Comparison of ENCODE assay signal across 2 cellular contexts in the genomic region with DNA sequence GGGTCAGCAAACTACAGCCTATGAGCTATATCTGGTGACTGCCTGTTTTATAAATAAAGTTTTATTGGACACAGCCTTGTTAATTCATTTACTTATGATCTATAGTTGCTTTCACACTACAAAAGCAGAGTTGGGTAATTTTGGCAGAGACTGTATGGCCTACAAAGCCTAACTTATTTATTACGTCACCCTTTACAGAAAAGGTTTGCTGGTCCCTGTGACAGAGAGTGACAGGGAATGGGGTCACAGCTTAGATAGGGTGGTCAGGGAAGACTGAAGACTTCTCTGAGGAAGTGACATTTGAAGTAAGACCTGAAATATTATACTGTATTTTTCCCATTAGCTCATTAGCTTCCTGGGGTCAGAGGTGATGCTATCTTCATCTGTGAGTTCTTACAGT.
A peak's percentile ranks its signal among the peaks of the same experiment; 100 is the strongest.
TF ChIP-seq lines count a peak whose summit lies in the region.

No MANE protein-coding gene starts in this region.

TF ChIP-seq in HepG2, 621 proteins besides CTCF, POLR2A, EP300 and RAD21:
- TF ChIP-seq, protein P1, sequence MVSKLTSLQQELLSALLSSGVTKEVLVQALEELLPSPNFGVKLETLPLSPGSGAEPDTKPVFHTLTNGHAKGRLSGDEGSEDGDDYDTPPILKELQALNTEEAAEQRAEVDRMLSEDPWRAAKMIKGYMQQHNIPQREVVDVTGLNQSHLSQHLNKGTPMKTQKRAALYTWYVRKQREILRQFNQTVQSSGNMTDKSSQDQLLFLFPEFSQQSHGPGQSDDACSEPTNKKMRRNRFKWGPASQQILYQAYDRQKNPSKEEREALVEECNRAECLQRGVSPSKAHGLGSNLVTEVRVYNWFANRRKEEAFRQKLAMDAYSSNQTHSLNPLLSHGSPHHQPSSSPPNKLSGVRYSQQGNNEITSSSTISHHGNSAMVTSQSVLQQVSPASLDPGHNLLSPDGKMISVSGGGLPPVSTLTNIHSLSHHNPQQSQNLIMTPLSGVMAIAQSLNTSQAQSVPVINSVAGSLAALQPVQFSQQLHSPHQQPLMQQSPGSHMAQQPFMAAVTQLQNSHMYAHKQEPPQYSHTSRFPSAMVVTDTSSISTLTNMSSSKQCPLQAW (CRISPR knock-in tag; IDR thresholded peaks at IDR 0.05) = no peak
- no peak for TF ChIP-seq ZNF224 (CRISPR knock-in tag; IDR thresholded peaks at IDR 0.05)
- TF ChIP-seq KDM5B (CRISPR knock-in tag; IDR thresholded peaks at IDR 0.05; ENCODE audit: borderline replicate concordance) = no peak
- TF ChIP-seq HOXA7 (CRISPR knock-in tag; IDR thresholded peaks at IDR 0.05) = no peak
- TF ChIP-seq ZNF674 (CRISPR knock-in tag; IDR thresholded peaks at IDR 0.05; ENCODE audit: low read depth) = no peak
- no peak for TF ChIP-seq TEAD3 (CRISPR knock-in tag; optimal IDR thresholded peaks at IDR 0.05; ENCODE audit: borderline replicate concordance)
- peak; percentile 61; the same call in 1 of the 2 replicates for TF ChIP-seq CREB1 (IDR thresholded peaks at IDR 0.05)
- no peak for TF ChIP-seq CREB1 (CRISPR knock-in tag; IDR thresholded peaks at IDR 0.05)
- TF ChIP-seq NCOA1 (CRISPR knock-in tag; IDR thresholded peaks at IDR 0.05) = no peak
- no peak for TF ChIP-seq SOX5 (CRISPR knock-in tag; IDR thresholded peaks at IDR 0.05; ENCODE audit: borderline replicate concordance)
- TF ChIP-seq HNRNPH1 (optimal IDR thresholded peaks at IDR 0.05; ENCODE audit: low read depth, low read length) = no peak
- no peak for TF ChIP-seq NR3C1 (CRISPR knock-in tag; IDR thresholded peaks at IDR 0.05)
- TF ChIP-seq, protein P2, sequence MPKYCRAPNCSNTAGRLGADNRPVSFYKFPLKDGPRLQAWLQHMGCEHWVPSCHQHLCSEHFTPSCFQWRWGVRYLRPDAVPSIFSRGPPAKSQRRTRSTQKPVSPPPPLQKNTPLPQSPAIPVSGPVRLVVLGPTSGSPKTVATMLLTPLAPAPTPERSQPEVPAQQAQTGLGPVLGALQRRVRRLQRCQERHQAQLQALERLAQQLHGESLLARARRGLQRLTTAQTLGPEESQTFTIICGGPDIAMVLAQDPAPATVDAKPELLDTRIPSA (CRISPR knock-in tag; IDR thresholded peaks at IDR 0.05; ENCODE audit: borderline replicate concordance) = no peak
- TF ChIP-seq ATF7 (IDR thresholded peaks at IDR 0.05) = peak; percentile 81
- no peak for TF ChIP-seq ATF7 (CRISPR knock-in tag; IDR thresholded peaks at IDR 0.05)
- no peak for TF ChIP-seq ZNF616 (CRISPR knock-in tag; IDR thresholded peaks at IDR 0.05; ENCODE audit: low read depth)
- TF ChIP-seq HMG20B (CRISPR knock-in tag; conservative IDR thresholded peaks at IDR 0.05) = no peak
- TF ChIP-seq ZNF337 (CRISPR knock-in tag; IDR thresholded peaks at IDR 0.05; ENCODE audit: borderline replicate concordance, low read depth) = no peak

TF ChIP-seq in K562, 482 proteins besides CTCF, POLR2A, EP300 and RAD21:
- TF ChIP-seq, protein P3, sequence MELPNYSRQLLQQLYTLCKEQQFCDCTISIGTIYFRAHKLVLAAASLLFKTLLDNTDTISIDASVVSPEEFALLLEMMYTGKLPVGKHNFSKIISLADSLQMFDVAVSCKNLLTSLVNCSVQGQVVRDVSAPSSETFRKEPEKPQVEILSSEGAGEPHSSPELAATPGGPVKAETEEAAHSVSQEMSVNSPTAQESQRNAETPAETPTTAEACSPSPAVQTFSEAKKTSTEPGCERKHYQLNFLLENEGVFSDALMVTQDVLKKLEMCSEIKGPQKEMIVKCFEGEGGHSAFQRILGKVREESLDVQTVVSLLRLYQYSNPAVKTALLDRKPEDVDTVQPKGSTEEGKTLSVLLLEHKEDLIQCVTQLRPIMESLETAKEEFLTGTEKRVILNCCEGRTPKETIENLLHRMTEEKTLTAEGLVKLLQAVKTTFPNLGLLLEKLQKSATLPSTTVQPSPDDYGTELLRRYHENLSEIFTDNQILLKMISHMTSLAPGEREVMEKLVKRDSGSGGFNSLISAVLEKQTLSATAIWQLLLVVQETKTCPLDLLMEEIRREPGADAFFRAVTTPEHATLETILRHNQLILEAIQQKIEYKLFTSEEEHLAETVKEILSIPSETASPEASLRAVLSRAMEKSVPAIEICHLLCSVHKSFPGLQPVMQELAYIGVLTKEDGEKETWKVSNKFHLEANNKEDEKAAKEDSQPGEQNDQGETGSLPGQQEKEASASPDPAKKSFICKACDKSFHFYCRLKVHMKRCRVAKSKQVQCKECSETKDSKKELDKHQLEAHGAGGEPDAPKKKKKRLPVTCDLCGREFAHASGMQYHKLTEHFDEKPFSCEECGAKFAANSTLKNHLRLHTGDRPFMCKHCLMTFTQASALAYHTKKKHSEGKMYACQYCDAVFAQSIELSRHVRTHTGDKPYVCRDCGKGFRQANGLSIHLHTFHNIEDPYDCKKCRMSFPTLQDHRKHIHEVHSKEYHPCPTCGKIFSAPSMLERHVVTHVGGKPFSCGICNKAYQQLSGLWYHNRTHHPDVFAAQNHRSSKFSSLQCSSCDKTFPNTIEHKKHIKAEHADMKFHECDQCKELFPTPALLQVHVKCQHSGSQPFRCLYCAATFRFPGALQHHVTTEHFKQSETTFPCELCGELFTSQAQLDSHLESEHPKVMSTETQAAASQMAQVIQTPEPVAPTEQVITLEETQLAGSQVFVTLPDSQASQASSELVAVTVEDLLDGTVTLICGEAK (IDR thresholded peaks at IDR 0.05) = 0 out of 2 replicates have a peak, but pooled peaks have one; percentile 43
- TF ChIP-seq, protein P3 (CRISPR knock-in tag; IDR thresholded peaks at IDR 0.05) = no peak
- TF ChIP-seq FUS (optimal IDR thresholded peaks at IDR 0.05; ENCODE audit: low read depth, low read length) = no peak
